10 cellular contexts compared by ENCODE assay signal in the genomic region with DNA sequence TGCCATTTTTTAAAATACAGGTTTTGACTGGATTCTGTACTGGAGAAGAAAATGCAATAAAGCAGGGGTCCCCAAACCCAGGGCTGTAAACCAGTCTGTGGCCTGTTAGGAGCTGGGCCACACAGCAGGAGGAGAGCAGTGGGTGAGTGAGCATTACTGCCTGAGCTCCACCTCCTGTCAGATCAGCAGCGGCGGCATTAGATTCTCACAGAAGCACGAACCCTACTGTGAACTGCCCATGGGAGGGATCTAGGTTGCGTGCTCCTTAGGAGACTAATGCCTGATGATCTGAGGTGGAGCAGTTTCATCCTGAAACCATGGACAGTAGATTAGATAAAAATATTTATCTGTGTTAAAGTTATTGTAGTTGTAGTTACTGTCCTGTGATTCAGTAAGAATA. TPM values are rescaled to one million over a fixed set of nuclear protein-coding genes. Genes with fewer than 3 reads are reported as not detected.
A peak's percentile ranks its signal among the peaks of the same experiment; 100 is the strongest.
DNase-seq lines count a peak whose midpoint lies in the region; ATAC-seq and TF ChIP-seq lines count a peak whose summit lies in the region.
"Had no signal": no experiment of that assay in that cellular context is flagged by ENCODE, and none has a peak within 500 bp of the region (broad histone marks: within the 10 kb centered on the region; RNA-seq: fewer than 3 reads in every experiment).

No MANE protein-coding gene starts in this region.

- in situ Hi-C loops in mammary epithelial cell (cut with MboI; ENCODE audit: low sequenced_read_pairs in 2 of 2), result no loop called here

- no peaks in the 10 kb centered on the region for H4K20me1 ChIP-seq in mammary epithelial cell (ENCODE audit: insufficient read depth, low read length)

- H3K36me3 ChIP-seq in mammary epithelial cell (ENCODE audit: insufficient read depth, low read length), result no peaks in the 10 kb centered on the region
- peaks cover 17% of the 10 kb centered on the region for H3K36me3 ChIP-seq in iPS-18a (ENCODE audit: control insufficient read depth, low read depth, low read length)
- H3K36me3 ChIP-seq in subcutaneous abdominal adipose tissue (ENCODE audit: control insufficient read depth in 5 of 5, insufficient read depth in 5 of 5, low read length in 5 of 5), result peaks cover 12 to 24% (median 23%) of the 10 kb centered on the region in 5 donors
- H3K36me3 ChIP-seq in lower lobe of right lung, result peaks cover 23% of the 10 kb centered on the region

- H3K4me1 Mint-ChIP-seq in MCF 10A (ENCODE audit: insufficient read depth, unreplicated experiment), result peaks cover 32% of the 10 kb centered on the region

- peak overlapping the region; percentile 12 for H3K4me2 ChIP-seq in mammary epithelial cell (ENCODE audit: insufficient read depth, low read depth, low read length)

- intact Hi-C loops in mammary epithelial cell (cut with micrococcal nuclease) (no loop called here), MCF 10A (cut with micrococcal nuclease) (no loop called here), lower lobe of right lung (cut with DNase I) (no loop called here)

- H3K9me3 ChIP-seq in mammary epithelial cell (replicated peaks; ENCODE audit: insufficient read depth, low read length) (no peaks in the 10 kb centered on the region), iPS-18a (ENCODE audit: control insufficient read depth, low read depth, low read length) (no peaks in the 10 kb centered on the region), subcutaneous abdominal adipose tissue (ENCODE audit: control insufficient read depth in 5 of 5, low read length in 5 of 5) (no peaks in the 10 kb centered on the region), lower lobe of right lung (no peaks in the 10 kb centered on the region)
- H3K9me3 ChIP-seq: body of pancreas had no signal

- H3K27me3 ChIP-seq in mammary epithelial cell (ENCODE audit: insufficient read depth, low read length) (no peaks in the 10 kb centered on the region), iPS-18a (ENCODE audit: control insufficient read depth, insufficient read depth, low read length) (no peaks in the 10 kb centered on the region), subcutaneous abdominal adipose tissue (ENCODE audit: control insufficient read depth in 5 of 5, insufficient read depth in 4 of 5, low read length in 5 of 5) (no peaks in the 10 kb centered on the region), lower lobe of right lung (ENCODE audit: low read depth) (no peaks in the 10 kb centered on the region)
- H3K27me3 ChIP-seq: body of pancreas had no signal

- 43% methylated on average over 4 of the region's 4 CpGs for WGBS in mammary epithelial cell (ENCODE audit: low coverage, missing lambda C conversion rate)

- BruUV-seq in mammary epithelial cell (replicated peaks; lab: Mats Ljungman, UMichigan), result no TSS peak
- BruUV-seq in MCF 10A (replicated peaks; lab: Mats Ljungman, UMichigan), result no TSS peak

- dilution Hi-C loops in mammary epithelial cell (cut with HindIII; ENCODE audit: low sequenced_read_pairs), result no loop called here

- H2AFZ ChIP-seq in mammary epithelial cell (ENCODE audit: low read depth, low read length), result peak overlapping the region; percentile 10

- H3K27me3 Mint-ChIP-seq in MCF 10A (ENCODE audit: insufficient read depth, unreplicated experiment), result no peaks in the 10 kb centered on the region
- H3K27me3 Mint-ChIP-seq: naive thymus-derived CD4-positive, alpha-beta T cell had no signal

- H3K79me2 ChIP-seq in mammary epithelial cell (ENCODE audit: insufficient read depth, low read length), result peaks cover 5% of the 10 kb centered on the region

- DNase-seq in mammary epithelial cell (no peak), MCF 10A (ENCODE audit: unreplicated experiment) (no peak), astrocyte of the hippocampus (ENCODE audit: low read depth, low spot score) (peak; percentile 74), lower lobe of right lung (no peak)
- DNase-seq in activated naive CD4-positive, alpha-beta T cell treated with Interleukin-2 at 50 U/mL for 16 hours, result no peak
- DNase-seq: body of pancreas; naive thymus-derived CD4-positive, alpha-beta T cell had no signal

- peaks cover 7% of the 10 kb centered on the region for H3K36me3 Mint-ChIP-seq in MCF 10A (ENCODE audit: insufficient read depth, unreplicated experiment)

- ATAC-seq in HG03565 (IDR thresholded peaks at IDR 0.05; ENCODE audit: unreplicated experiment), result no peak
- ATAC-seq in lower lobe of right lung, result no peak
- ATAC-seq: body of pancreas; naive thymus-derived CD4-positive, alpha-beta T cell had no signal

- H3K4me3 Mint-ChIP-seq in MCF 10A (ENCODE audit: unreplicated experiment), result no peak overlapping the region
- H3K4me3 Mint-ChIP-seq: naive thymus-derived CD4-positive, alpha-beta T cell had no signal

- TF ChIP-seq CTCF in mammary epithelial cell (conservative IDR thresholded peaks at IDR 0.05 in 1 of 2, IDR thresholded peaks at IDR 0.05 in 1 of 2; ENCODE audit: extremely low read depth in 1 of 2, insufficient read depth in 1 of 2, low read depth in 1 of 2, low read length in 2 of 2) (no peak), MCF 10A (IDR thresholded peaks at IDR 0.05; ENCODE audit: unreplicated experiment) (no peak), lower lobe of right lung (IDR thresholded peaks at IDR 0.05) (no peak)

- CTCF ChIA-PET in mammary epithelial cell (lab: Charles Lee; ENCODE audit: low non-redundant PET), result no interaction called here
- CTCF ChIA-PET in MCF 10A (lab: Yijun Ruan, JAX), result interaction anchor here (1.1 kb wide), 1 partner anchor 50 kb away, joined by 5 read pairs; no protein-coding TSS in a partner anchor

- no peak overlapping the region for H3K9ac ChIP-seq in mammary epithelial cell (ENCODE audit: insufficient read depth, low read length)
- no peak overlapping the region for H3K9ac ChIP-seq in iPS-18a (ENCODE audit: low read length)
- H3K9ac ChIP-seq in subcutaneous abdominal adipose tissue (ENCODE audit: low read length in 5 of 5), result peak overlapping the region in 1 of 5 donors; percentile 57

- no peak overlapping the region for H3K27ac Mint-ChIP-seq in MCF 10A (ENCODE audit: low read depth, unreplicated experiment)
- H3K27ac Mint-ChIP-seq: naive thymus-derived CD4-positive, alpha-beta T cell had no signal

- H3K27ac ChIP-seq in mammary epithelial cell (ENCODE audit: insufficient read depth, low read depth, low read length) (peak overlapping the region; percentile 43), iPS-18a (ENCODE audit: low read length) (no peak overlapping the region), subcutaneous abdominal adipose tissue (ENCODE audit: low read depth, low read length) (peak overlapping the region; percentile 95), lower lobe of right lung (no peak overlapping the region)
- H3K27ac ChIP-seq: body of pancreas had no signal

- H3K9me3 Mint-ChIP-seq in MCF 10A (ENCODE audit: unreplicated experiment), result no peaks in the 10 kb centered on the region
- H3K9me3 Mint-ChIP-seq: naive thymus-derived CD4-positive, alpha-beta T cell had no signal

- no peak overlapping the region for H3K4me3 ChIP-seq in mammary epithelial cell (replicated peaks in 1 of 3; ENCODE audit: insufficient read depth in 1 of 3, low read depth in 2 of 3, low read length in 3 of 3)
- peak overlapping the region; percentile 12 for H3K4me3 ChIP-seq in iPS-18a (ENCODE audit: low read length)
- no peak overlapping the region for H3K4me3 ChIP-seq in subcutaneous abdominal adipose tissue (ENCODE audit: low read depth in 1 of 5, low read length in 5 of 5)
- H3K4me3 ChIP-seq in lower lobe of right lung, result no peak overlapping the region
- H3K4me3 ChIP-seq: body of pancreas had no signal

- POLR2A ChIA-PET in MCF 10A (lab: Yijun Ruan, JAX), result no interaction called here

- H3K4me1 ChIP-seq in mammary epithelial cell (ENCODE audit: insufficient read depth, low read length) (peaks cover 64% of the 10 kb centered on the region), iPS-18a (ENCODE audit: control insufficient read depth, low read depth, low read length) (peaks cover 15% of the 10 kb centered on the region), subcutaneous abdominal adipose tissue (ENCODE audit: control insufficient read depth in 5 of 5, insufficient read depth in 5 of 5, low read length in 5 of 5) (peaks cover 0 to 25% (median 16%) of the 10 kb centered on the region in 5 donors), lower lobe of right lung (peaks cover 10% of the 10 kb centered on the region)

RNA-seq across cellular contexts. Expression of gene CILK1, which starts 17.6 kb away (rescaled TPM):
- total RNA-seq in mammary epithelial cell, result 10 to 100 TPM in 1 of 2 donors, 1 to 10 TPM in 1; 5.8 to 12.8 TPM
- 5.2 TPM for polyA plus RNA-seq in mammary epithelial cell
- polyA minus RNA-seq in mammary epithelial cell, result 5.1 TPM
- total RNA-seq in MCF 10A (2022), result 4.4 and 5.3 TPM in 2 replicates
- total RNA-seq in lower lobe of right lung, result 16.0 TPM

RNA-seq across cellular contexts. Expression of gene FBXO9, which starts 21.1 kb away (rescaled TPM):
- total RNA-seq in mammary epithelial cell, result 10 to 100 TPM; 31.5 to 68.6 TPM
- polyA plus RNA-seq in mammary epithelial cell, result 54.7 TPM
- polyA minus RNA-seq in mammary epithelial cell, result 67.5 TPM
- total RNA-seq in MCF 10A (2022), result 54.4 and 63.6 TPM in 2 replicates
- 112 TPM for total RNA-seq in lower lobe of right lung

RNA-seq across cellular contexts. Expression of gene GSTA4, which starts 49.0 kb away (rescaled TPM):
- 10 to 100 TPM in 1 of 2 donors, 1 to 10 TPM in 1; 8.3 to 12.2 TPM for total RNA-seq in mammary epithelial cell
- 6.9 TPM for polyA plus RNA-seq in mammary epithelial cell
- 6.1 TPM for polyA minus RNA-seq in mammary epithelial cell
- total RNA-seq in MCF 10A (2022), result 5.3 and 5.9 TPM in 2 replicates
- total RNA-seq in lower lobe of right lung, result 63.4 TPM

Comparison
In these comparisons a context has a peak if more than half of its experiments do, and no peak if none do; other contexts are left out.
1. H3K27ac ChIP-seq: peak in mammary epithelial cell (single experiment) and subcutaneous abdominal adipose tissue (single experiment); none in iPS-18a (single experiment) and lower lobe of right lung (single experiment).